ENCODE assay signal across 1 cellular context in the genomic region with DNA sequence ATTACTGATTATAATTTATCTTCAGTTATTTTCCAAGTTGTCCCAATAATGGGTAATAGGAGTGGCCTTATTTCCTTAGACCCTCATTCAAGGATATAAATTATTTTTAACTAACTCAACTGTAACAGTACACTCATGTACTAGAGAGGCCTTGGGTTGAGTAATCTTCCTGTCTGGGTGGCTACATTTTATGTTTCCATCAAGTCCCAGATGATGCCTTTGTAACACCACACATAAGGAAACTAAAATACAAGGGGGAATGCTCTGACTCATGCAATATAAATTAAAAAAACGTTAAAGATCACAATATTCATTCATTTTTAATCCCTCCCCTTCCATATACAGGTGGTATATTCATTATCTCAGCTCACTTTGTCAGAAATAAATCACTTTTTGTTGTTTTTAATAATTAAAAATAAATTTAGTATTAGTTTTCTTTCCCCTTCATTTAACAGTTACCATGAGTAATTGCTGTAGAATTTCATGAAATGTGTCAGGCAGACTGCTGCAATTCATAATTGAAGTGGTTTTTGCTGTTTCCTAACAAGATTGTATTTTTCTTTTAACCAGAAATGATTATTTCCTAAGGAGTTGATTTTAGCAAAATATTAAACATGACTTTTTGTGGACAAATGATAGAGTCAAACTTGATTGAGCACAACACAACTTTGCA.
TF ChIP-seq lines count a peak whose summit lies in the region.

No MANE protein-coding gene starts in this region.

TF ChIP-seq in HepG2, 621 proteins besides CTCF, POLR2A, EP300 and RAD21 (continued from another document):
- TF ChIP-seq, protein P1, sequence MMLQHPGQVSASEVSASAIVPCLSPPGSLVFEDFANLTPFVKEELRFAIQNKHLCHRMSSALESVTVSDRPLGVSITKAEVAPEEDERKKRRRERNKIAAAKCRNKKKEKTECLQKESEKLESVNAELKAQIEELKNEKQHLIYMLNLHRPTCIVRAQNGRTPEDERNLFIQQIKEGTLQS (CRISPR knock-in tag; IDR thresholded peaks at IDR 0.05), result no peak
- no peak for TF ChIP-seq ZNF34 (CRISPR knock-in tag; IDR thresholded peaks at IDR 0.05; ENCODE audit: borderline replicate concordance)
- no peak for TF ChIP-seq ZNF232 (CRISPR knock-in tag; IDR thresholded peaks at IDR 0.05; ENCODE audit: borderline replicate concordance)
- TF ChIP-seq ZNF589 (CRISPR knock-in tag; conservative IDR thresholded peaks at IDR 0.05), result no peak
- no peak for TF ChIP-seq ZNF317 (CRISPR knock-in tag; IDR thresholded peaks at IDR 0.05)
